In genomic region chr1:156106624-156107488, GRCh38 we compare ENCODE assay signal across 8 cellular contexts. TPM values are rescaled to one million over a fixed set of nuclear protein-coding genes. Genes with fewer than 3 reads are reported as not detected.
DNase-seq lines count a peak whose midpoint lies in the region; ATAC-seq and TF ChIP-seq lines count a peak whose summit lies in the region.

No MANE protein-coding gene starts in this region.

- H3K27ac ChIP-seq in brain microvascular endothelial cell (peak overlapping the region; percentile 78), left lung (peak overlapping the region; percentile 93 to 94), thoracic aorta (peak overlapping the region; percentile 86 to 99)

- peak; percentile 5 for ATAC-seq in left lung
- no peak for ATAC-seq in thoracic aorta (ENCODE audit: insufficient number of reproducible peaks, low FRiP score, low read depth)

- no peaks in the 10 kb centered on the region for H3K36me3 ChIP-seq in brain microvascular endothelial cell (replicated peaks)
- H3K36me3 ChIP-seq in left lung = no peaks in the 10 kb centered on the region
- no peaks in the 10 kb centered on the region for H3K36me3 ChIP-seq in thoracic aorta

- TF ChIP-seq CTCF in brain microvascular endothelial cell (IDR thresholded peaks at IDR 0.05; ENCODE audit: low read depth, low read length, missing control alignments) (no peak), left lung (IDR thresholded peaks at IDR 0.05) (no peak), thoracic aorta (IDR thresholded peaks at IDR 0.05) (no peak)

- intact Hi-C loops in left lung (cut with DNase I) = no loop called here

- in situ Hi-C loops in brain microvascular endothelial cell (cut with HindIII; ENCODE audit: low pct_ligation_motif_present, low sequenced_read_pairs) = no loop called here

- H3K9me3 ChIP-seq in left lung (no peaks in the 10 kb centered on the region), thoracic aorta (no peaks in the 10 kb centered on the region)

- H3K4me1 ChIP-seq in left lung = peaks cover 43 to 55% of the 10 kb centered on the region in 2 donors
- peaks cover 39 to 56% of the 10 kb centered on the region in 2 donors for H3K4me1 ChIP-seq in thoracic aorta (ENCODE audit: control insufficient read depth in 1 of 2, low read depth in 2 of 2)

- DNase-seq in EL (peak; percentile 58), brain microvascular endothelial cell (no peak), left lung (no peak), thoracic aorta (ENCODE audit: low spot score) (no peak), NCI-H774 (lab: John Stamatoyannopoulos, UW) (no peak), T-helper 9 cell (no peak)
- no peak for DNase-seq in stimulated activated CD4-positive, alpha-beta T cell treated with anti-CD3 and anti-CD28 coated beads, Interleukin-12 subunit alpha, Interleukin-12 subunit beta, amount 100 ng/mL, for 4 hours

- TF ChIP-seq RAD21 in Ishikawa (IDR thresholded peaks at IDR 0.05; ENCODE audit: low read depth) = no peak

- H3K27me3 ChIP-seq in brain microvascular endothelial cell (replicated peaks) (no peaks in the 10 kb centered on the region), left lung (peaks cover 0 to 57% of the 10 kb centered on the region in 2 donors), thoracic aorta (replicated peaks; ENCODE audit: insufficient read depth) (no peaks in the 10 kb centered on the region)

- TF ChIP-seq EP300 in Ishikawa (IDR thresholded peaks at IDR 0.05; ENCODE audit: borderline replicate concordance) = no peak

- peak overlapping the region; percentile 30 for H3K4me3 ChIP-seq in brain microvascular endothelial cell (ENCODE audit: low read depth, low read length)
- H3K4me3 ChIP-seq in left lung = peak overlapping the region in 1 of 2 donors; percentile 34
- peak overlapping the region; percentile 64 for H3K4me3 ChIP-seq in thoracic aorta

TF ChIP-seq in Ishikawa, 13 proteins besides CTCF, POLR2A, EP300 and RAD21:
- peak; percentile 44; the same call in 1 of the 2 replicates for TF ChIP-seq ZBTB7A (IDR thresholded peaks at IDR 0.05; ENCODE audit: low read depth)
- no peak for TF ChIP-seq FOXM1 (IDR thresholded peaks at IDR 0.05; ENCODE audit: borderline replicate concordance, low read depth)
- TF ChIP-seq TEAD4 (IDR thresholded peaks at IDR 0.05) = peak; percentile 87
- TF ChIP-seq EGR1 (IDR thresholded peaks at IDR 0.05) = no peak
TF ChIP-seq in Ishikawa: peak in this region for 2.

RNA-seq across cellular contexts. Expression of gene LMNA, which starts 7.7 kb away (rescaled TPM):
- 100 to 1,000 TPM; 425 to 437 TPM for total RNA-seq in left lung
- 100 to 1,000 TPM; 740 to 804 TPM for total RNA-seq in thoracic aorta

RNA-seq across cellular contexts. Expression of gene MEX3A, which starts 24.6 kb away (rescaled TPM):
- total RNA-seq in left lung (1 to 10 TPM in 1 of 2 donors, under 1 TPM in 1; 0.86 to 3.6 TPM), thoracic aorta (under 1 TPM in 1 of 2 donors, not detected in 1; 0.42 TPM)

RNA-seq across cellular contexts. Expression of gene RAB25, which starts 45.9 kb away (rescaled TPM):
- total RNA-seq in left lung = 100 to 1,000 TPM in 1 of 2 donors, 10 to 100 TPM in 1; 59.4 to 148 TPM
- total RNA-seq in thoracic aorta = not detected

RNA-seq across cellular contexts. Expression of gene SEMA4A, which starts 46.5 kb away (rescaled TPM):
- total RNA-seq in left lung (10 to 100 TPM; 25.4 to 41.3 TPM), thoracic aorta (10 to 100 TPM; 12.7 to 15.8 TPM)

RNA-seq across cellular contexts. Expression of gene LAMTOR2, which starts 52.3 kb away (rescaled TPM):
- 10 to 100 TPM; 65.4 to 71.0 TPM for total RNA-seq in left lung
- total RNA-seq in thoracic aorta = 10 to 100 TPM; 26.4 to 37.0 TPM

Comparison
In these comparisons a context has a peak if more than half of its experiments do, and no peak if none do; other contexts are left out.
1. RNA of gene RAB25, which starts 45.9 kb away (total RNA-seq): 59.4 to 148 TPM in left lung; not detected in thoracic aorta; every median in the first group is over 10 times any median in the second.
2. Peak in every context shown above with its lines, with median percentiles within 50 percentile points of each other: H3K27ac ChIP-seq.